Comparison of ENCODE assay signal across 10 cellular contexts in the genomic region with DNA sequence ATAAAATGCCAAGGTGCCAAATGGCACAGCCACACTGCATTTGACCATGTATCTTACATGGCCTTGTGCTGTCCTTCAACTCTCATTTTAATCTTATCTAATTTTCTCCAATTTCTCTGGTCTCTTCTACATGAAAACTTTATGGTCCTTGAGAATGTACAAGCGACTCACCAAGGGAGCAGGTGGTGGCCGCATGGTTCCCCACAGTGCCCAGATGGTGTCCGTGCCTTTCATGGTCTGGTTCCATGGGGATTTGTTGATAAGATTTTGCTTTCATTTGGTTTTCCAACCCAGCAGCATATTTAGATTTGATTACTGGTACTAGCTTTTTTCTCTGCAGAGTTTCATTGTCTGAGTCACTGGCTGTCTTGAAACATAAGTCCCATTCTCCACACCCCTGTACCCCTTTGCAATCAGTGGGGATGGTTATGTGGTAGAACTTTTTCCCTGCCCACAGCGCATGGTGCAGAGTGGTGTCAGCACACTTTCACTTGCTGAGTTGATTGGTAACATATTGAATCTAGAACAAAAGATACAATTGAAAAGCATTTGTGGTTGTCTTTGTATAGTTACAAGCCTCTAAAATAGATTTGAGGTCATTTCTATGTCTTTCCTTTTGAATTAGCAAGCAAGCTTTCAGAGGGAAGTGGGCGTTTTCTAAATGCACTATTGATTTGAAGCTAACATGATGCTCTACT. TPM values are rescaled to one million over a fixed set of nuclear protein-coding genes. Genes with fewer than 3 reads are reported as not detected.
DNase-seq lines count a peak whose midpoint lies in the region; ATAC-seq and TF ChIP-seq lines count a peak whose summit lies in the region.
"Had no signal": no experiment of that assay in that cellular context is flagged by ENCODE, and none has a peak within 500 bp of the region (broad histone marks: within the 10 kb centered on the region; RNA-seq: fewer than 3 reads in every experiment).

No MANE protein-coding gene starts in this region.

- no peaks in the 10 kb centered on the region for H3K9me3 ChIP-seq in GM23248 (ENCODE audit: low read depth)
- H3K9me3 ChIP-seq in ascending aorta = no peaks in the 10 kb centered on the region

- no peak for TF ChIP-seq CTCF in ascending aorta (IDR thresholded peaks at IDR 0.05)

- no peaks in the 10 kb centered on the region for H3K36me3 ChIP-seq in GM23248 (ENCODE audit: low read depth)
- H3K36me3 ChIP-seq in ascending aorta = no peaks in the 10 kb centered on the region

- H3K79me2 ChIP-seq in GM23248 (ENCODE audit: insufficient read depth) = peaks cover 26% of the 10 kb centered on the region; the same call in 1 of the 2 replicates

- no peak for TF ChIP-seq POLR2A in GM18505 (IDR thresholded peaks at IDR 0.05; ENCODE audit: borderline replicate concordance, extremely low read depth, insufficient read depth, insufficient read length)

- H3K4me3 ChIP-seq in GM23248 (no peak overlapping the region), ascending aorta (no peak overlapping the region)

- H3K4me1 ChIP-seq in GM23248 (ENCODE audit: insufficient read depth) (peaks cover 16% of the 10 kb centered on the region), ascending aorta (peaks cover 12 to 66% of the 10 kb centered on the region in 2 donors)

- 77 to 82% methylated on average over 5 of the region's 5 CpGs for WGBS in GM23248 (ENCODE audit: low coverage in 1 of 2, low lambda C conversion rate in 2 of 2, missing lambda C conversion rate in 2 of 2), 2 experiments

- no peak overlapping the region for H3K9ac ChIP-seq in GM23248

- H3K27ac ChIP-seq in GM23248 = no peak overlapping the region
- peak overlapping the region in 1 of 2 donors; percentile 87 for H3K27ac ChIP-seq in ascending aorta

- H3K27me3 ChIP-seq in GM23248 (replicated peaks; ENCODE audit: insufficient read depth) (no peaks in the 10 kb centered on the region), ascending aorta (no peaks in the 10 kb centered on the region)

- no peaks in the 10 kb centered on the region for H4K20me1 ChIP-seq in GM23248 (ENCODE audit: insufficient read depth)

- H3K4me2 ChIP-seq in GM23248 (ENCODE audit: unreplicated experiment) = no peak overlapping the region

- 0 out of 2 replicates have a peak, but pooled peaks cover 5% of the 10 kb centered on the region for H3F3A ChIP-seq in GM23248 (ENCODE audit: insufficient read depth)

- intact Hi-C loops in ascending aorta (cut with DNase I) = no loop called here

- peak; percentile 39 for DNase-seq in activated CD8-positive, alpha-beta memory T cell treated with anti-CD3 and anti-CD28 coated beads, Interleukin-2, amount 50 U/mL, for 24 hours (ENCODE audit: extremely low read depth)
- DNase-seq in stimulated activated CD4-positive, alpha-beta T cell treated with anti-CD3 and anti-CD28 coated beads, Interleukin-1b, Interleukin-23, amount 100 ng/mL, for 48 hours = peak; percentile 87
- DNase-seq in NCI-H1092 (lab: John Stamatoyannopoulos, UW) (no peak), GM23248 (no peak), ascending aorta (ENCODE audit: low spot score in 2 of 2) (no peak)
- DNase-seq: cortex of kidney, left colon had no signal

- no peaks in the 10 kb centered on the region for H3K9me2 ChIP-seq in GM23248 (ENCODE audit: insufficient read depth)

- ATAC-seq in GM18867 (IDR thresholded peaks at IDR 0.05; ENCODE audit: unreplicated experiment) (peak; percentile 73), HG02588 (IDR thresholded peaks at IDR 0.05; ENCODE audit: unreplicated experiment) (peak; percentile 42), GM18505 (IDR thresholded peaks at IDR 0.05; ENCODE audit: unreplicated experiment) (no peak)
- ATAC-seq: left colon had no signal

- in situ Hi-C loops in GM23248 (cut with MboI) = no loop called here

- H2AFZ ChIP-seq in GM23248 = no peak overlapping the region

RNA-seq across cellular contexts. Expression of gene ZNRF3, which starts 24.1 kb away (rescaled TPM):
- 1.8 and 3.9 TPM in 2 replicates for total RNA-seq in GM23248 (2014; rRNA removed; shearing (Covaris generic))
- polyA plus RNA-seq in GM23248 (2016; fragmentation: Nextera tagmentation; extraction: Ambion mirVana) = 0.56 and 0.60 TPM in 2 replicates
- 49.1 TPM for total RNA-seq in ascending aorta

Comparison
In these comparisons a context has a peak if more than half of its experiments do, and no peak if none do; other contexts are left out.
1. DNase-seq: peak in activated CD8-positive, alpha-beta memory T cell treated with anti-CD3 and anti-CD28 coated beads, Interleukin-2, amount 50 U/mL, for 24 hours (single experiment) and stimulated activated CD4-positive, alpha-beta T cell treated with anti-CD3 and anti-CD28 coated beads, Interleukin-1b, Interleukin-23, amount 100 ng/mL, for 48 hours (single experiment); none in NCI-H1092 (single experiment), GM23248 (single experiment) and ascending aorta (0 of 2).
2. RNA of gene ZNRF3, which starts 24.1 kb away (total RNA-seq): 49.1 TPM in ascending aorta (single experiment); 1.8 to 3.9 TPM in GM23248; every median in the first group is over 10 times any median in the second.